ENCODE assay signal across 23 cellular contexts in genomic region chr15:74233864-74234597, GRCh38. TPM values are rescaled to one million over a fixed set of nuclear protein-coding genes. Genes with fewer than 3 reads are reported as not detected.
DNase-seq lines count a peak whose midpoint lies in the region; ATAC-seq and TF ChIP-seq lines count a peak whose summit lies in the region.
"Had no signal": no experiment of that assay in that cellular context is flagged by ENCODE, and none has a peak within 500 bp of the region (broad histone marks: within the 10 kb centered on the region; RNA-seq: fewer than 3 reads in every experiment).

No MANE protein-coding gene starts in this region.

- H3K4me3 ChIP-seq in neural cell (ENCODE audit: low read length) (no peak overlapping the region), adrenal gland (no peak overlapping the region)
- H3K4me3 ChIP-seq: breast epithelium, heart right ventricle, mucosa of descending colon, suprapubic skin, vagina had no signal

- no peak for ATAC-seq in GM21367 (IDR thresholded peaks at IDR 0.05; ENCODE audit: unreplicated experiment)
- ATAC-seq: heart right ventricle, left ventricle myocardium superior, mucosa of descending colon, Right ventricle myocardium inferior, T-cell had no signal

- H3K36me3 Mint-ChIP-seq in brain: no peaks in the 10 kb centered on the region
- H3K36me3 Mint-ChIP-seq: CD8-positive, alpha-beta memory T cell; T-cell had no signal

- no peaks in the 10 kb centered on the region for H3K9me2 ChIP-seq in neural cell (ENCODE audit: insufficient read depth, low read length)

- no peaks in the 10 kb centered on the region for H3F3A ChIP-seq in neural cell (ENCODE audit: insufficient read depth, low read length, poor library complexity, severe bottlenecking)

- peaks cover 61% of the 10 kb centered on the region for H3K4me1 Mint-ChIP-seq in brain
- H3K4me1 Mint-ChIP-seq: activated CD4-positive, alpha-beta T cell treated with anti-CD3 and anti-CD28 coated beads, Interleukin-2, amount 10 ng/mL, durations not matched to agents 24 days and 14 days; CD8-positive, alpha-beta memory T cell; T-cell had no signal

- H3K9ac ChIP-seq in neural cell (ENCODE audit: low read length): peak overlapping the region; percentile 38

- intact Hi-C loops in adrenal gland (cut with DNase I): no loop called here

- TF ChIP-seq EP300 in neural cell (conservative IDR thresholded peaks at IDR 0.05; ENCODE audit: poor library complexity, severe bottlenecking): no peak

- no peak overlapping the region for H2AFZ ChIP-seq in neural cell (ENCODE audit: low read depth, low read length)

- H3K27me3 Mint-ChIP-seq in brain: peaks cover 6% of the 10 kb centered on the region

- no peaks in the 10 kb centered on the region for H3K9me3 ChIP-seq in neural cell (ENCODE audit: low read length)
- H3K9me3 ChIP-seq in adrenal gland (replicated peaks in 1 of 3): no peaks in the 10 kb centered on the region
- H3K9me3 ChIP-seq: breast epithelium, heart right ventricle, mucosa of descending colon, suprapubic skin, vagina had no signal

- no peaks in the 10 kb centered on the region for H3K27me3 ChIP-seq in neural cell (ENCODE audit: insufficient read depth, low read depth, low read length)
- H3K27me3 ChIP-seq in adrenal gland: no peaks in the 10 kb centered on the region
- H3K27me3 ChIP-seq: breast epithelium, heart right ventricle, vagina had no signal

- H3K4me2 ChIP-seq in neural cell (ENCODE audit: low read length): no peak overlapping the region

- H3K4me1 ChIP-seq in adrenal gland (replicated peaks in 1 of 2): no peaks in the 10 kb centered on the region
- H3K4me1 ChIP-seq: breast epithelium, suprapubic skin, vagina had no signal

- WGBS in adrenal gland, 4 donors: 85 to 100% (median 98%) methylated on average over 1 to 3 of the region's 3 CpGs

- no peaks in the 10 kb centered on the region for H3K36me3 ChIP-seq in neural cell (ENCODE audit: insufficient read depth, low read length)
- no peaks in the 10 kb centered on the region for H3K36me3 ChIP-seq in adrenal gland (replicated peaks in 1 of 2)
- H3K36me3 ChIP-seq: breast epithelium, heart right ventricle, suprapubic skin, vagina had no signal

- TF ChIP-seq RAD21 in neural cell (conservative IDR thresholded peaks at IDR 0.05): no peak

- H4K20me1 ChIP-seq in neural cell (ENCODE audit: insufficient read depth): no peaks in the 10 kb centered on the region

- no peaks in the 10 kb centered on the region for H3K79me2 ChIP-seq in neural cell (replicated peaks; ENCODE audit: insufficient read depth, low read length)

- H3K27ac ChIP-seq in neural cell (ENCODE audit: low read length) (no peak overlapping the region), adrenal gland (no peak overlapping the region)
- H3K27ac ChIP-seq: breast epithelium, heart right ventricle, suprapubic skin, vagina had no signal

- TF ChIP-seq POLR2A in adrenal gland (IDR thresholded peaks at IDR 0.05): no peak

- no peak overlapping the region for H3K4me3 Mint-ChIP-seq in brain
- H3K4me3 Mint-ChIP-seq: activated CD4-positive, alpha-beta T cell treated with anti-CD3 and anti-CD28 coated beads, Interleukin-2, amount 10 ng/mL, durations not matched to agents 24 days and 14 days; CD8-positive, alpha-beta memory T cell; T-cell had no signal

- DNase-seq in AG20443 (ENCODE audit: low spot score) (peak; percentile 46), HK-2 (ENCODE audit: unreplicated experiment) (peak; percentile 56), AG08396 (ENCODE audit: low spot score) (no peak), adrenal gland (no peak)
- no peak for DNase-seq in stimulated activated CD4-positive, alpha-beta T cell treated with anti-CD3 and anti-CD28 coated beads, Interleukin-2, amount 100 ng/mL, for 48 hours
- DNase-seq: activated CD4-positive, alpha-beta T cell treated with anti-CD3 and anti-CD28 coated beads, Interleukin-2, amount 10 ng/mL, durations not matched to agents 24 days and 14 days; CD8-positive, alpha-beta memory T cell; cortex of kidney; heart right ventricle; left ventricle myocardium superior; mucosa of descending colon; NCI-H1105 treated with DMSO at 0.1 percent for 48 hours; NCI-H524 treated with DMSO at 0.1 percent for 48 hours; stimulated activated CD4-positive, alpha-beta T cell treated with anti-CD3 and anti-CD28 coated beads, Interleukin-15, amount 100 ng/mL, for 24 hours; T-cell had no signal

- H3K27ac Mint-ChIP-seq in brain: peak overlapping the region; percentile 45 to 92 (median 79)
- H3K27ac Mint-ChIP-seq: activated CD4-positive, alpha-beta T cell treated with anti-CD3 and anti-CD28 coated beads, Interleukin-2, amount 10 ng/mL, durations not matched to agents 24 days and 14 days; CD8-positive, alpha-beta memory T cell; T-cell had no signal

- peaks cover 0 to 9% (median 0%) of the 10 kb centered on the region in 5 experiments for H3K9me3 Mint-ChIP-seq in brain
- H3K9me3 Mint-ChIP-seq: activated CD4-positive, alpha-beta T cell treated with anti-CD3 and anti-CD28 coated beads, Interleukin-2, amount 10 ng/mL, durations not matched to agents 24 days and 14 days; CD8-positive, alpha-beta memory T cell; T-cell had no signal

- TF ChIP-seq CTCF in brain (conservative IDR thresholded peaks at IDR 0.05): no peak
- no peak for TF ChIP-seq CTCF in neural cell (IDR thresholded peaks at IDR 0.05; ENCODE audit: poor library complexity, severe bottlenecking)
- no peak for TF ChIP-seq CTCF in adrenal gland (IDR thresholded peaks at IDR 0.05)

TF ChIP-seq in neural cell, 6 proteins besides CTCF, POLR2A, EP300 and RAD21:
- no peak for TF ChIP-seq TAF1 (IDR thresholded peaks at IDR 0.05; ENCODE audit: low read depth)
- no peak for TF ChIP-seq EZH2 (IDR thresholded peaks at IDR 0.05; ENCODE audit: borderline replicate concordance, insufficient read depth, low read length, poor library complexity, severe bottlenecking)
- TF ChIP-seq POLR2AphosphoS5 (IDR thresholded peaks at IDR 0.05): no peak
- no peak for TF ChIP-seq SMC3 (conservative IDR thresholded peaks at IDR 0.05; ENCODE audit: poor library complexity)
- no peak for TF ChIP-seq REST (IDR thresholded peaks at IDR 0.05; ENCODE audit: borderline replicate concordance)
- no peak for TF ChIP-seq MXI1 (conservative IDR thresholded peaks at IDR 0.05; ENCODE audit: poor library complexity, severe bottlenecking)

RNA-seq across cellular contexts. Expression of gene CCDC33, which starts 2.1 kb away (rescaled TPM):
- 0.46 TPM for polyA plus RNA-seq in brain (ENCODE audit: insufficient read depth, low read depth, low replicate concordance)
- polyA plus RNA-seq in neural cell: 1.4 TPM in 2 replicates
- 0.73 and 1.3 TPM in 2 replicates for polyA minus RNA-seq in neural cell
- under 1 TPM in 5 of 8 donors, not detected in 3; 0.11 to 0.63 (median 0.16) TPM for total RNA-seq in adrenal gland
- polyA plus RNA-seq in adrenal gland: under 1 TPM; 0.30 to 0.48 (median 0.42) TPM
- total RNA-seq: activated CD4-positive, alpha-beta T cell treated with anti-CD3 and anti-CD28 coated beads, Interleukin-2, amount 10 ng/mL, durations not matched to agents 24 days and 14 days; CD8-positive, alpha-beta memory T cell; heart right ventricle; left ventricle myocardium superior; Right ventricle myocardium inferior; T-cell; vagina had no signal
- polyA plus RNA-seq: AG04450; CD8-positive, alpha-beta memory T cell; heart right ventricle had no signal

RNA-seq across cellular contexts. Expression of gene STRA6, which starts 31.4 kb away (rescaled TPM):
- 1.1 TPM for polyA plus RNA-seq in brain (ENCODE audit: insufficient read depth, low read depth, low replicate concordance)
- polyA plus RNA-seq in neural cell: 4.4 and 11.9 TPM in 2 replicates
- polyA minus RNA-seq in neural cell: 8.5 and 9.6 TPM in 2 replicates
- total RNA-seq in adrenal gland: 1 to 10 TPM in 4 of 8 donors, under 1 TPM in 2, not detected in 2; 0.22 to 4.5 (median 2.2) TPM
- 10 to 100 TPM in 1 of 3 donors, 1 to 10 TPM in 2; 1.2 to 11.7 (median 9.4) TPM for polyA plus RNA-seq in adrenal gland
- total RNA-seq: activated CD4-positive, alpha-beta T cell treated with anti-CD3 and anti-CD28 coated beads, Interleukin-2, amount 10 ng/mL, durations not matched to agents 24 days and 14 days; CD8-positive, alpha-beta memory T cell; left ventricle myocardium superior; Right ventricle myocardium inferior; T-cell had no signal
- polyA plus RNA-seq: CD8-positive, alpha-beta memory T cell had no signal

Comparison
In these comparisons a context has a peak if more than half of its experiments do, and no peak if none do; other contexts are left out.
1. DNase-seq: peak in AG20443 (single experiment) and HK-2 (single experiment); none in AG08396 (single experiment), stimulated activated CD4-positive, alpha-beta T cell treated with anti-CD3 and anti-CD28 coated beads, Interleukin-2, amount 100 ng/mL, for 48 hours (0 of 2) and adrenal gland (0 of 7).